Comparison of ENCODE assay signal across 8 cellular contexts in the genomic region with DNA sequence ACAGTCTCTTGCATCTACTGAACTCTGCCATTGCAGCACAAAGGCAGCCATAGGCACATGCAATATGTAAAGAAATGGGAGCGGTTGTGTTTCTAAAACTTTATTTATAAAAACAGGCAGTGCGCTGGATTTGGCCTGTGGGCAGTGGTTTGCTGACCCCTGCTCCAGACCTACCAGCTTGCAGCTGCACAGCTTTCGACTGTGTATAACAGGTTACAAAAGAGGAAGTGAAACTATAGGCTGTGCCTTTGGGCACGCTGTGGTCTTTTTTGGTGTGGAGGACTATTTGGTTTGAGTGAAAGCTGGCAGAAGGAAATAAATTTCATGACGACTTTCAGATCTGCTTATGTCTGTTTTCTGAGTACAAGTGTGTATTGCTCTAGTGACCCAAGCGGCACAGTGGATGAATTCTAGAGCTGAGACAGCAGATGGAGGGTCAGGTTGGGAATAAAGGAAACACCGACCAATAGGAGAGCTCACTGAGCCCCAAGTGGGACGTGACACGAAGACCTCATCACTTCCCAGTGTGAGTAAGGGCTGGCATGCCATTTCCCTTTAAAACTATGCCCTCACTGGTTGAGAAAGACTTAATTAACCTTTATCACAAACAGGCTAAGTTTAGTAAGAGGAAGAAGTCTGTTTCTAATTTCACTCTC.
DNase-seq lines count a peak whose midpoint lies in the region; ATAC-seq, FAIRE-seq and TF ChIP-seq lines count a peak whose summit lies in the region.

No MANE protein-coding gene starts in this region.

- no peak for TF ChIP-seq CTCF in GM13976 (IDR thresholded peaks at IDR 0.05; ENCODE audit: borderline replicate concordance, control extremely low read depth, extremely low read depth, insufficient read depth, missing control alignments)
- no peak for TF ChIP-seq CTCF in HepG2 (CRISPR knock-in tag; IDR thresholded peaks at IDR 0.05)
- no peak for TF ChIP-seq CTCF in MCF 10A (IDR thresholded peaks at IDR 0.05; ENCODE audit: unreplicated experiment)

- no peak overlapping the region for H3K27ac ChIP-seq in HepG2 (ENCODE audit: extremely low read length, insufficient read depth, low read length)

- no peak for TF ChIP-seq RAD21 in HepG2 (CRISPR knock-in tag; IDR thresholded peaks at IDR 0.05)

- H3K4me1 Mint-ChIP-seq in activated naive CD8-positive, alpha-beta T cell treated with anti-CD3 and anti-CD28 coated beads, Interleukin-2, amount 10 ng/mL, durations not matched to agents 7 days and 5 days = peaks cover 17% of the 10 kb centered on the region
- H3K4me1 Mint-ChIP-seq in MCF 10A (ENCODE audit: insufficient read depth, unreplicated experiment) = no peaks in the 10 kb centered on the region

- TF ChIP-seq POLR2A in HepG2 (IDR thresholded peaks at IDR 0.05; ENCODE audit: insufficient read depth in 1 of 2, low read depth in 2 of 2, low read length in 2 of 2) = no peak

- H3K27me3 Mint-ChIP-seq in activated naive CD8-positive, alpha-beta T cell treated with anti-CD3 and anti-CD28 coated beads, Interleukin-2, amount 10 ng/mL, durations not matched to agents 7 days and 5 days = no peaks in the 10 kb centered on the region
- H3K27me3 Mint-ChIP-seq in MCF 10A (ENCODE audit: insufficient read depth, unreplicated experiment) = no peaks in the 10 kb centered on the region

- no peak for FAIRE-seq in HepG2 (lab: Jason Lieb, UNC)

- no peaks in the 10 kb centered on the region for H3K79me2 ChIP-seq in HepG2 (ENCODE audit: insufficient read depth, low read length)

- peak; percentile 96 for ATAC-seq in GM21529 (IDR thresholded peaks at IDR 0.05; ENCODE audit: unreplicated experiment)
- ATAC-seq in activated naive CD8-positive, alpha-beta T cell treated with anti-CD3 and anti-CD28 coated beads, Interleukin-2, amount 10 ng/mL, durations not matched to agents 7 days and 5 days (ENCODE audit: low read depth) = peak; percentile 87
- no peak for ATAC-seq in HepG2

- BruUV-seq in HepG2 (replicated peaks; lab: Mats Ljungman, UMichigan) = no TSS peak
- BruUV-seq in MCF 10A (replicated peaks; lab: Mats Ljungman, UMichigan) = no TSS peak

- H3K27me3 ChIP-seq in HepG2 (ENCODE audit: control insufficient read depth in 1 of 2, insufficient read depth in 2 of 2, low read length in 2 of 2) (no peaks in the 10 kb centered on the region), HAP-1 (ENCODE audit: low read depth) (no peaks in the 10 kb centered on the region)

- H3K9me3 Mint-ChIP-seq in activated naive CD8-positive, alpha-beta T cell treated with anti-CD3 and anti-CD28 coated beads, Interleukin-2, amount 10 ng/mL, durations not matched to agents 7 days and 5 days = no peaks in the 10 kb centered on the region
- no peaks in the 10 kb centered on the region for H3K9me3 Mint-ChIP-seq in MCF 10A (ENCODE audit: unreplicated experiment)

- H2AFZ ChIP-seq in HepG2 (ENCODE audit: low read length) = no peak overlapping the region

- DNase-seq in GM13976 (ENCODE audit: low spot score) (peak; percentile 43), KBM-7 (peak; percentile 94), HepG2 (ENCODE audit: low spot score) (no peak), HAP-1 (ENCODE audit: low spot score in 2 of 2) (no peak), MCF 10A (ENCODE audit: unreplicated experiment) (no peak), NCI-H1436 treated with DMSO at 0.1 percent for 48 hours (lab: John Stamatoyannopoulos, UW) (no peak)
- DNase-seq in activated naive CD8-positive, alpha-beta T cell treated with anti-CD3 and anti-CD28 coated beads, Interleukin-2, amount 10 ng/mL, durations not matched to agents 7 days and 5 days = peak; percentile 30

- 25% methylated on average over 9 of the region's 9 CpGs for WGBS in HepG2 (ENCODE audit: low lambda C conversion rate)

- no peaks in the 10 kb centered on the region for H4K20me1 ChIP-seq in HepG2 (ENCODE audit: insufficient read depth, low read length)

- H3K4me1 ChIP-seq in HepG2 (ENCODE audit: insufficient read depth, low read length) = no peaks in the 10 kb centered on the region
- H3K4me1 ChIP-seq in HAP-1 = no peaks in the 10 kb centered on the region

- H3K36me3 Mint-ChIP-seq in activated naive CD8-positive, alpha-beta T cell treated with anti-CD3 and anti-CD28 coated beads, Interleukin-2, amount 10 ng/mL, durations not matched to agents 7 days and 5 days = no peaks in the 10 kb centered on the region
- H3K36me3 Mint-ChIP-seq in MCF 10A (ENCODE audit: insufficient read depth, unreplicated experiment) = no peaks in the 10 kb centered on the region

- H3K9me3 ChIP-seq in HepG2 (ENCODE audit: low read length) (no peaks in the 10 kb centered on the region), HAP-1 (no peaks in the 10 kb centered on the region)

- no peak for TF ChIP-seq EP300 in HepG2 (IDR thresholded peaks at IDR 0.05; ENCODE audit: low read depth in 2 of 2, low read length in 2 of 2)
- TF ChIP-seq EP300 in HepG2 (CRISPR knock-in tag; IDR thresholded peaks at IDR 0.05; ENCODE audit: borderline replicate concordance) = no peak

- no peaks in the 10 kb centered on the region for H3K36me3 ChIP-seq in HepG2 (replicated peaks in 1 of 2; ENCODE audit: control insufficient read depth in 1 of 2, insufficient read depth in 2 of 2, low read length in 2 of 2)
- H3K36me3 ChIP-seq in HAP-1 (replicated peaks) = no peaks in the 10 kb centered on the region

- H3K4me3 ChIP-seq in HepG2 (replicated peaks in 1 of 3; ENCODE audit: insufficient read depth in 1 of 3, low read depth in 2 of 3, low read length in 3 of 3) (no peak overlapping the region), HAP-1 (no peak overlapping the region)

- POLR2A ChIA-PET in activated naive CD8-positive, alpha-beta T cell treated with anti-CD3 and anti-CD28 coated beads, Interleukin-2, amount 10 ng/mL, durations not matched to agents 7 days and 5 days (lab: Charles Lee) = no interaction called here
- POLR2A ChIA-PET in HepG2 (lab: Yijun Ruan, JAX) (no interaction called here), MCF 10A (lab: Yijun Ruan, JAX) (no interaction called here)

- peak overlapping the region; percentile 74 for H3K27ac Mint-ChIP-seq in activated naive CD8-positive, alpha-beta T cell treated with anti-CD3 and anti-CD28 coated beads, Interleukin-2, amount 10 ng/mL, durations not matched to agents 7 days and 5 days
- H3K27ac Mint-ChIP-seq in MCF 10A (ENCODE audit: low read depth, unreplicated experiment) = no peak overlapping the region

- H3K4me3 Mint-ChIP-seq in activated naive CD8-positive, alpha-beta T cell treated with anti-CD3 and anti-CD28 coated beads, Interleukin-2, amount 10 ng/mL, durations not matched to agents 7 days and 5 days = peak overlapping the region; percentile 71
- no peak overlapping the region for H3K4me3 Mint-ChIP-seq in MCF 10A (ENCODE audit: unreplicated experiment)

- no peak overlapping the region for H3K9ac ChIP-seq in HepG2 (ENCODE audit: insufficient read depth, low read depth, low read length)

- intact Hi-C loops in HepG2 (cut with micrococcal nuclease; ENCODE audit: unreplicated experiment) (no loop called here), MCF 10A (cut with micrococcal nuclease) (loop anchor here (10.0 kb wide), 1 partner anchor 78 kb away; no protein-coding TSS in a partner anchor)

- in situ Hi-C loops in GM13976 (cut with MboI; ENCODE audit: low sequenced_read_pairs, unreplicated experiment) = loop anchor here (10.0 kb wide), 1 partner anchor 198 kb away; no protein-coding TSS in a partner anchor
- in situ Hi-C loops in KBM-7 (cut with MboI; ENCODE audit: low pct_unique_long_range_greater_than_20kb, low sequenced_read_pairs) = no loop called here
- in situ Hi-C loops in HepG2 (cut with HindIII; ENCODE audit: extremely low pct_ligation_motif_present, low pct_unique_long_range_greater_than_20kb) = no loop called here
- in situ Hi-C loops in HAP-1 (cut with MboI; ENCODE audit: low sequenced_read_pairs) = no loop called here

- no peak overlapping the region; the same call in 1 of the 2 replicates for H3K4me2 ChIP-seq in HepG2 (ENCODE audit: low read depth, low read length)

- CTCF ChIA-PET in HepG2 (lab: Yijun Ruan, JAX; ENCODE audit: low intra/inter-chr PET ratio, low total read pairs) (no interaction called here), MCF 10A (lab: Yijun Ruan, JAX) (interaction anchor here (0.6 to 3.1 kb wide), 5 partner anchors 11 to 1556 kb away, joined by 3 to 43 read pairs (median 12); no protein-coding TSS in a partner anchor)

TF ChIP-seq in HepG2, 621 proteins besides CTCF, POLR2A, EP300 and RAD21 (continues in another document):
- TF ChIP-seq ZNF75D (CRISPR knock-in tag; IDR thresholded peaks at IDR 0.05; ENCODE audit: borderline replicate concordance) = no peak
- no peak for TF ChIP-seq RBM22 (optimal IDR thresholded peaks at IDR 0.05; ENCODE audit: low read length)
- TF ChIP-seq ZNF614 (CRISPR knock-in tag; IDR thresholded peaks at IDR 0.05; ENCODE audit: borderline replicate concordance) = no peak

Comparison
In these comparisons a context has a peak if more than half of its experiments do, and no peak if none do; other contexts are left out.
1. DNase-seq: peak in GM13976 (single experiment), KBM-7 (single experiment) and activated naive CD8-positive, alpha-beta T cell treated with anti-CD3 and anti-CD28 coated beads, Interleukin-2, amount 10 ng/mL, durations not matched to agents 7 days and 5 days (single experiment); none in HepG2 (single experiment), HAP-1 (0 of 2), MCF 10A (single experiment) and NCI-H1436 treated with DMSO at 0.1 percent for 48 hours (single experiment).